ENCODE assay signal across 11 cellular contexts in the genomic region with DNA sequence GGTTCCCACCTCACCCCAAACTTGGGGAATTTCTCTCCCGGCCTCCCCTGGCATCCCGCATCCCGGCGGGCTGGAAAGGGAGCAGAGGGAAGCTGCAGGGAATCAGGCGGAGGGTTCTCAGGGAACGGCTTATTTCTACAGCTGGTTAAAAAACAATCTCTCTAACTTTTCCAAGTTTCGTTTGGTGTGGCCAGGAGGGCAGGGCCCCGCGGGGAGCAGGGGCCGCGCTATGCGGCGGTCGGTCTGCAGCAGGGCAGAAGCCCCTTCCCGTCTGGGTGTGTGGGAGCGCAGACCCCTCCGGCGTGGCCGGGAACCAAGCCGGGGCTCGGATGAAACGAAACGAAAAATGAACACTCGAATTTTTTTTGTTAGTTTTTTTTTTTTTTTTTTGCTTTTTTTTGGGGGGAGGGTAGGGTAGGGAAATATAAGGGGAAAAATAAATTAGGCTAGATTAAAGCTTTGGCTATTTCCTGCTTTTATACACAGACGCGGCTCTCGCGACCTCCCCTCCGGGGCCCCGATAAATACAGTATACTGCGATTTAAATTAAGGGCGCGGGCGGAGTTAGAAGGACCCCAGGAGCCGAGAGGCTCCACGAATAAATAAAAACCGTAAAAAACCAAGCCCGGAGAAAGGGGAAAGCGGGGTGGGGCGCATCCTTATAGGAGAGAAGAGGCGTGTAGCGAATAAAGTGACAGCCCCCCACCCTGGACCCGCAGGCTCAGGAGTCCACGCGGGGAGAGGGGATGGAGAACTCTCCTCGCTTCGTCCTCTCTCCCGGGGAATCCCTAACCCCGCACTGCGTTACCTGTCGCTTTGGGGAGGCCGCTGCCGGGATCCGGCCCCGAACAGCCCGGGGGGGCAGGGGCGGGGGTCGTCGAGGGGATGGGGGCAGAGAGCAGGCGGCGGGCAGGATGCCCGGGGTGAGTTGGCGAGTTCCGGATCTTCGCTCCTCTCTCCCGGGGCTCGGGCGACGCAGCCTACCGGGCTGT. TPM values are rescaled to one million over a fixed set of nuclear protein-coding genes. Genes with fewer than 3 reads are reported as not detected.
DNase-seq lines count a peak whose midpoint lies in the region; ATAC-seq, FAIRE-seq and TF ChIP-seq lines count a peak whose summit lies in the region.
"Had no signal": no experiment of that assay in that cellular context is flagged by ENCODE, and none has a peak within 500 bp of the region (broad histone marks: within the 10 kb centered on the region; RNA-seq: fewer than 3 reads in every experiment).

No MANE protein-coding gene starts in this region.

- H3K9me3 ChIP-seq in HepG2 (ENCODE audit: low read length), result no peaks in the 10 kb centered on the region
- H3K9me3 ChIP-seq in right lobe of liver, result no peaks in the 10 kb centered on the region
- H3K9me3 ChIP-seq in lower lobe of right lung, result no peaks in the 10 kb centered on the region
- H3K9me3 ChIP-seq in vagina, result no peaks in the 10 kb centered on the region

- intact Hi-C loops in HepG2 (cut with micrococcal nuclease; ENCODE audit: unreplicated experiment), result no loop called here
- intact Hi-C loops in right lobe of liver (cut with DNase I), result loop anchor here in 1 of 2 donors (10.0 kb wide), 1 partner anchor 100 kb away; no protein-coding TSS in a partner anchor
- intact Hi-C loops in lower lobe of right lung (cut with DNase I), result no loop called here
- intact Hi-C loops in vagina (cut with DNase I), result no loop called here

- WGBS in HepG2 (ENCODE audit: low lambda C conversion rate), result 34% methylated on average over 58 of the region's 70 CpGs
- WGBS in right lobe of liver (ENCODE audit: insufficient coverage, low coverage, low lambda C conversion rate, missing lambda C conversion rate), result 4% methylated on average over 58 of the region's 70 CpGs

- peaks cover 15 to 79% of the 10 kb centered on the region in 2 experiments for H3K27me3 ChIP-seq in HepG2 (ENCODE audit: control insufficient read depth in 1 of 2, insufficient read depth in 2 of 2, low read length in 2 of 2)
- H3K27me3 ChIP-seq in right lobe of liver, result peaks cover 10 to 17% of the 10 kb centered on the region in 2 donors
- peaks cover 71% of the 10 kb centered on the region for H3K27me3 ChIP-seq in lower lobe of right lung (ENCODE audit: low read depth)
- peaks cover 14% of the 10 kb centered on the region for H3K27me3 ChIP-seq in vagina

- TF ChIP-seq POLR2A in HepG2 (IDR thresholded peaks at IDR 0.05; ENCODE audit: insufficient read depth in 1 of 2, low read depth in 2 of 2, low read length in 2 of 2), result no peak
- no peak for TF ChIP-seq POLR2A in right lobe of liver (IDR thresholded peaks at IDR 0.05)
- TF ChIP-seq POLR2A in vagina (IDR thresholded peaks at IDR 0.05), result no peak

- CTCF ChIA-PET in HepG2 (lab: Yijun Ruan, JAX; ENCODE audit: low intra/inter-chr PET ratio, low total read pairs), result no interaction called here

- in situ Hi-C loops in HepG2 (cut with HindIII; ENCODE audit: extremely low pct_ligation_motif_present, low pct_unique_long_range_greater_than_20kb), result loop anchor here (5.0 kb wide), 1 partner anchor 773 kb away; no protein-coding TSS in a partner anchor
- in situ Hi-C loops in astrocyte of the spinal cord (cut with HindIII; ENCODE audit: low sequenced_read_pairs), result no loop called here

- TF ChIP-seq RAD21 in HepG2 (CRISPR knock-in tag; IDR thresholded peaks at IDR 0.05), result no peak

- ATAC-seq in HepG2 (no peak), right lobe of liver (no peak), lower lobe of right lung (no peak), HG02852 (IDR thresholded peaks at IDR 0.05; ENCODE audit: unreplicated experiment) (no peak)

- H3K4me2 ChIP-seq in HepG2 (ENCODE audit: low read depth, low read length), result no peak overlapping the region

- TF ChIP-seq EP300 in HepG2 (IDR thresholded peaks at IDR 0.05; ENCODE audit: low read depth in 2 of 2, low read length in 2 of 2), result no peak
- TF ChIP-seq EP300 in HepG2 (CRISPR knock-in tag; IDR thresholded peaks at IDR 0.05; ENCODE audit: borderline replicate concordance), result no peak

- FAIRE-seq in HepG2 (lab: Jason Lieb, UNC), result no peak
- FAIRE-seq: H54 had no signal

- H3K36me3 ChIP-seq in HepG2 (replicated peaks in 1 of 2; ENCODE audit: control insufficient read depth in 1 of 2, insufficient read depth in 2 of 2, low read length in 2 of 2) (no peaks in the 10 kb centered on the region), right lobe of liver (no peaks in the 10 kb centered on the region), lower lobe of right lung (no peaks in the 10 kb centered on the region), vagina (no peaks in the 10 kb centered on the region)

- POLR2A ChIA-PET in HepG2 (lab: Yijun Ruan, JAX), result no interaction called here

- H3K9ac ChIP-seq in HepG2 (ENCODE audit: insufficient read depth, low read depth, low read length), result no peak overlapping the region

- BruUV-seq in HepG2 (replicated peaks; lab: Mats Ljungman, UMichigan), result no TSS peak

- no peak overlapping the region for H2AFZ ChIP-seq in HepG2 (ENCODE audit: low read length)

- H3K79me2 ChIP-seq in HepG2 (ENCODE audit: insufficient read depth, low read length), result no peaks in the 10 kb centered on the region

- TF ChIP-seq CTCF in HepG2 (CRISPR knock-in tag; IDR thresholded peaks at IDR 0.05), result no peak
- TF ChIP-seq CTCF in right lobe of liver (IDR thresholded peaks at IDR 0.05), result no peak
- TF ChIP-seq CTCF in astrocyte of the spinal cord (IDR thresholded peaks at IDR 0.05; ENCODE audit: low read depth, low read length), result no peak
- TF ChIP-seq CTCF in lower lobe of right lung (IDR thresholded peaks at IDR 0.05), result no peak
- TF ChIP-seq CTCF in vagina (IDR thresholded peaks at IDR 0.05), result no peak

- 0 out of 2 replicates have a peak, but pooled peaks cover 2% of the 10 kb centered on the region for H4K20me1 ChIP-seq in HepG2 (ENCODE audit: insufficient read depth, low read length)

- DNase-seq in HepG2 (ENCODE audit: low spot score) (no peak), right lobe of liver (no peak), astrocyte of the spinal cord (ENCODE audit: low read depth, low spot score) (no peak), lower lobe of right lung (no peak), vagina (ENCODE audit: extremely low spot score in 2 of 2) (no peak), NCI-H187 treated with DMSO at 0.1 percent for 48 hours (lab: John Stamatoyannopoulos, UW) (no peak), amniotic stem cell (lab: John Stamatoyannopoulos, UW) (no peak)
- DNase-seq: NCI-H1048, T1000 had no signal

- H3K4me3 ChIP-seq in HepG2 (replicated peaks in 1 of 3; ENCODE audit: insufficient read depth in 1 of 3, low read depth in 2 of 3, low read length in 3 of 3) (no peak overlapping the region), right lobe of liver (no peak overlapping the region), astrocyte of the spinal cord (ENCODE audit: low read depth, low read length) (peak overlapping the region; percentile 46), lower lobe of right lung (peak overlapping the region; percentile 19), vagina (peak overlapping the region; percentile 34 to 55)

- peaks cover 12% of the 10 kb centered on the region for H3K4me1 ChIP-seq in HepG2 (ENCODE audit: insufficient read depth, low read length)
- peaks cover 0 to 7% (median 3%) of the 10 kb centered on the region in 4 donors for H3K4me1 ChIP-seq in right lobe of liver
- peaks cover 28% of the 10 kb centered on the region for H3K4me1 ChIP-seq in lower lobe of right lung
- H3K4me1 ChIP-seq in vagina, result peaks cover 28% of the 10 kb centered on the region

- H3K27ac ChIP-seq in HepG2 (ENCODE audit: extremely low read length, insufficient read depth, low read length), result no peak overlapping the region
- no peak overlapping the region for H3K27ac ChIP-seq in right lobe of liver
- H3K27ac ChIP-seq in lower lobe of right lung, result no peak overlapping the region
- no peak overlapping the region for H3K27ac ChIP-seq in vagina

RNA-seq across cellular contexts. Expression of gene POU3F1, which starts 2.1 kb away (rescaled TPM):
- total RNA-seq in HepG2 (2016; rRNA removed; fragmentation: Illumina TruSeq; extraction: Trizol), result not detected in 2 replicates
- total RNA-seq in HepG2 (2016; cell fraction: cytosol; rRNA removed; fragmentation: Illumina TruSeq; extraction: Trizol; ENCODE audit: low read depth), result not detected in 2 replicates
- not detected in 2 replicates for total RNA-seq in HepG2 (2016; cell fraction: insoluble cytoplasmic fraction; rRNA removed; fragmentation: Illumina TruSeq; extraction: Trizol)
- total RNA-seq in HepG2 (2016; cell fraction: membrane; rRNA removed; fragmentation: Illumina TruSeq; extraction: Trizol), result not detected in 2 replicates
- not detected in 2 replicates for total RNA-seq in HepG2 (2016; cell fraction: nucleus; rRNA removed; fragmentation: Illumina TruSeq; extraction: Trizol)
- polyA plus RNA-seq in HepG2 (2011; rRNA removed), result not detected in 2 replicates
- polyA plus RNA-seq in HepG2 (2011; cell fraction: cytosol; rRNA removed), result not detected in 2 replicates
- polyA plus RNA-seq in HepG2 (2011; cell fraction: nucleus; rRNA removed), result not detected in 2 replicates
- polyA plus RNA-seq in HepG2 (2012), result not detected in 2 replicates
- not detected in 2 replicates for polyA plus RNA-seq in HepG2 (2016; cell fraction: cytosol; fragmentation: Illumina TruSeq; extraction: Trizol; ENCODE audit: low read depth)
- not detected in 2 replicates for polyA plus RNA-seq in HepG2 (2016; cell fraction: insoluble cytoplasmic fraction; fragmentation: Illumina TruSeq; extraction: Trizol; ENCODE audit: low read depth)
- polyA plus RNA-seq in HepG2 (2016; cell fraction: membrane; fragmentation: Illumina TruSeq; extraction: Trizol; ENCODE audit: low read depth), result not detected in 2 replicates
- polyA plus RNA-seq in HepG2 (2016; cell fraction: nucleus; fragmentation: Illumina TruSeq; extraction: Trizol; ENCODE audit: insufficient read depth, low read depth), result not detected in 2 replicates
- 0.07 TPM in 1 of 2 replicates, not detected in the other for polyA minus RNA-seq in HepG2 (2011; rRNA and poly(A)+ RNA removed; ENCODE audit: low replicate concordance)
- not detected in 2 replicates for polyA minus RNA-seq in HepG2 (2011; cell fraction: cytosol; rRNA and poly(A)+ RNA removed)
- polyA minus RNA-seq in HepG2 (2011; cell fraction: nucleus; rRNA and poly(A)+ RNA removed), result not detected in 2 replicates
- under 1 TPM in 1 of 6 experiments, not detected in 5; 0.09 TPM for total RNA-seq in right lobe of liver
- not detected for total RNA-seq in lower lobe of right lung
- total RNA-seq in vagina, result not detected

RNA-seq across cellular contexts. Expression of gene UTP11, which starts 32.0 kb away (rescaled TPM):
- total RNA-seq in HepG2 (2016; rRNA removed; fragmentation: Illumina TruSeq; extraction: Trizol), result 44.8 and 71.4 TPM in 2 replicates
- total RNA-seq in HepG2 (2016; cell fraction: cytosol; rRNA removed; fragmentation: Illumina TruSeq; extraction: Trizol; ENCODE audit: low read depth), result 8.4 and 10.8 TPM in 2 replicates
- total RNA-seq in HepG2 (2016; cell fraction: insoluble cytoplasmic fraction; rRNA removed; fragmentation: Illumina TruSeq; extraction: Trizol), result 43.6 and 60.8 TPM in 2 replicates
- 16.8 and 19.4 TPM in 2 replicates for total RNA-seq in HepG2 (2016; cell fraction: membrane; rRNA removed; fragmentation: Illumina TruSeq; extraction: Trizol)
- 20.6 and 23.0 TPM in 2 replicates for total RNA-seq in HepG2 (2016; cell fraction: nucleus; rRNA removed; fragmentation: Illumina TruSeq; extraction: Trizol)
- 11.8 and 13.5 TPM in 2 replicates for polyA plus RNA-seq in HepG2 (2011; rRNA removed)
- 7.8 and 10.7 TPM in 2 replicates for polyA plus RNA-seq in HepG2 (2011; cell fraction: cytosol; rRNA removed)
- 4.5 and 5.5 TPM in 2 replicates for polyA plus RNA-seq in HepG2 (2011; cell fraction: nucleus; rRNA removed)
- polyA plus RNA-seq in HepG2 (2012), result 16.1 and 22.2 TPM in 2 replicates
- polyA plus RNA-seq in HepG2 (2016; cell fraction: cytosol; fragmentation: Illumina TruSeq; extraction: Trizol; ENCODE audit: low read depth), result 8.5 and 9.1 TPM in 2 replicates
- polyA plus RNA-seq in HepG2 (2016; cell fraction: insoluble cytoplasmic fraction; fragmentation: Illumina TruSeq; extraction: Trizol; ENCODE audit: low read depth), result 71.4 and 74.3 TPM in 2 replicates
- 11.7 and 13.3 TPM in 2 replicates for polyA plus RNA-seq in HepG2 (2016; cell fraction: membrane; fragmentation: Illumina TruSeq; extraction: Trizol; ENCODE audit: low read depth)
- 35.4 and 38.1 TPM in 2 replicates for polyA plus RNA-seq in HepG2 (2016; cell fraction: nucleus; fragmentation: Illumina TruSeq; extraction: Trizol; ENCODE audit: insufficient read depth, low read depth)
- 5.8 and 16.2 TPM in 2 replicates for polyA minus RNA-seq in HepG2 (2011; rRNA and poly(A)+ RNA removed; ENCODE audit: low replicate concordance)
- polyA minus RNA-seq in HepG2 (2011; cell fraction: cytosol; rRNA and poly(A)+ RNA removed), result 6.4 and 11.6 TPM in 2 replicates
- 18.2 and 19.0 TPM in 2 replicates for polyA minus RNA-seq in HepG2 (2011; cell fraction: nucleus; rRNA and poly(A)+ RNA removed)
- total RNA-seq in right lobe of liver, result 10 to 100 TPM in 5 of 6 experiments, 1 to 10 TPM in 1; 6.8 to 33.1 (median 12.8) TPM
- 22.8 TPM for total RNA-seq in lower lobe of right lung
- total RNA-seq in vagina, result 18.7 TPM

RNA-seq across cellular contexts. Expression of gene FHL3, which starts 39.2 kb away (rescaled TPM):
- total RNA-seq in HepG2 (2016; rRNA removed; fragmentation: Illumina TruSeq; extraction: Trizol) (2.8 TPM in 2 replicates), right lobe of liver (1 to 10 TPM; 1.3 to 7.1 (median 4.4) TPM), lower lobe of right lung (16.9 TPM), vagina (26.3 TPM)
- total RNA-seq in HepG2 (2016; cell fraction: cytosol; rRNA removed; fragmentation: Illumina TruSeq; extraction: Trizol; ENCODE audit: low read depth), result 2.3 and 2.5 TPM in 2 replicates
- 1.7 and 3.4 TPM in 2 replicates for total RNA-seq in HepG2 (2016; cell fraction: insoluble cytoplasmic fraction; rRNA removed; fragmentation: Illumina TruSeq; extraction: Trizol)
- total RNA-seq in HepG2 (2016; cell fraction: membrane; rRNA removed; fragmentation: Illumina TruSeq; extraction: Trizol), result 3.3 and 3.5 TPM in 2 replicates
- 3.1 and 4.0 TPM in 2 replicates for total RNA-seq in HepG2 (2016; cell fraction: nucleus; rRNA removed; fragmentation: Illumina TruSeq; extraction: Trizol)
- polyA plus RNA-seq in HepG2 (2011; rRNA removed), result 6.6 and 8.6 TPM in 2 replicates
- polyA plus RNA-seq in HepG2 (2011; cell fraction: cytosol; rRNA removed), result 5.2 and 5.5 TPM in 2 replicates
- 31.9 and 32.9 TPM in 2 replicates for polyA plus RNA-seq in HepG2 (2011; cell fraction: nucleus; rRNA removed)
- 11.9 and 15.1 TPM in 2 replicates for polyA plus RNA-seq in HepG2 (2012)
- polyA plus RNA-seq in HepG2 (2016; cell fraction: cytosol; fragmentation: Illumina TruSeq; extraction: Trizol; ENCODE audit: low read depth), result 5.5 and 6.1 TPM in 2 replicates
- polyA plus RNA-seq in HepG2 (2016; cell fraction: insoluble cytoplasmic fraction; fragmentation: Illumina TruSeq; extraction: Trizol; ENCODE audit: low read depth), result 4.6 and 6.9 TPM in 2 replicates
- polyA plus RNA-seq in HepG2 (2016; cell fraction: membrane; fragmentation: Illumina TruSeq; extraction: Trizol; ENCODE audit: low read depth), result 7.6 and 10.1 TPM in 2 replicates
- polyA plus RNA-seq in HepG2 (2016; cell fraction: nucleus; fragmentation: Illumina TruSeq; extraction: Trizol; ENCODE audit: insufficient read depth, low read depth), result 7.2 and 9.0 TPM in 2 replicates
- 23.2 and 31.5 TPM in 2 replicates for polyA minus RNA-seq in HepG2 (2011; rRNA and poly(A)+ RNA removed; ENCODE audit: low replicate concordance)
- 8.4 and 8.7 TPM in 2 replicates for polyA minus RNA-seq in HepG2 (2011; cell fraction: cytosol; rRNA and poly(A)+ RNA removed)
- 15.3 and 23.5 TPM in 2 replicates for polyA minus RNA-seq in HepG2 (2011; cell fraction: nucleus; rRNA and poly(A)+ RNA removed)

RNA-seq across cellular contexts. Expression of gene SF3A3, which starts 54.7 kb away (rescaled TPM):
- total RNA-seq in HepG2 (2016; rRNA removed; fragmentation: Illumina TruSeq; extraction: Trizol) (122 and 189 TPM in 2 replicates), right lobe of liver (10 to 100 TPM; 13.6 to 32.1 (median 20.8) TPM), lower lobe of right lung (41.8 TPM), vagina (50.3 TPM)
- 18.5 and 25.3 TPM in 2 replicates for total RNA-seq in HepG2 (2016; cell fraction: cytosol; rRNA removed; fragmentation: Illumina TruSeq; extraction: Trizol; ENCODE audit: low read depth)
- 132 and 186 TPM in 2 replicates for total RNA-seq in HepG2 (2016; cell fraction: insoluble cytoplasmic fraction; rRNA removed; fragmentation: Illumina TruSeq; extraction: Trizol)
- total RNA-seq in HepG2 (2016; cell fraction: membrane; rRNA removed; fragmentation: Illumina TruSeq; extraction: Trizol), result 29.8 and 36.9 TPM in 2 replicates
- total RNA-seq in HepG2 (2016; cell fraction: nucleus; rRNA removed; fragmentation: Illumina TruSeq; extraction: Trizol), result 74.7 and 82.3 TPM in 2 replicates
- 24.1 and 31.6 TPM in 2 replicates for polyA plus RNA-seq in HepG2 (2011; rRNA removed)
- 16.2 and 22.5 TPM in 2 replicates for polyA plus RNA-seq in HepG2 (2011; cell fraction: cytosol; rRNA removed)
- 24.3 and 33.1 TPM in 2 replicates for polyA plus RNA-seq in HepG2 (2011; cell fraction: nucleus; rRNA removed)
- polyA plus RNA-seq in HepG2 (2012), result 47.3 and 68.3 TPM in 2 replicates
- polyA plus RNA-seq in HepG2 (2016; cell fraction: cytosol; fragmentation: Illumina TruSeq; extraction: Trizol; ENCODE audit: low read depth), result 8.8 and 10.6 TPM in 2 replicates
- polyA plus RNA-seq in HepG2 (2016; cell fraction: insoluble cytoplasmic fraction; fragmentation: Illumina TruSeq; extraction: Trizol; ENCODE audit: low read depth), result 124 and 134 TPM in 2 replicates
- polyA plus RNA-seq in HepG2 (2016; cell fraction: membrane; fragmentation: Illumina TruSeq; extraction: Trizol; ENCODE audit: low read depth), result 11.0 and 11.3 TPM in 2 replicates
- polyA plus RNA-seq in HepG2 (2016; cell fraction: nucleus; fragmentation: Illumina TruSeq; extraction: Trizol; ENCODE audit: insufficient read depth, low read depth), result 54.3 and 57.2 TPM in 2 replicates
- polyA minus RNA-seq in HepG2 (2011; rRNA and poly(A)+ RNA removed; ENCODE audit: low replicate concordance), result 13.7 and 41.0 TPM in 2 replicates
- 34.7 and 37.0 TPM in 2 replicates for polyA minus RNA-seq in HepG2 (2011; cell fraction: cytosol; rRNA and poly(A)+ RNA removed)
- polyA minus RNA-seq in HepG2 (2011; cell fraction: nucleus; rRNA and poly(A)+ RNA removed), result 42.7 and 58.1 TPM in 2 replicates

Comparison
In these comparisons a context has a peak if more than half of its experiments do, and no peak if none do; other contexts are left out.
1. H3K4me3 ChIP-seq: peak in astrocyte of the spinal cord (single experiment), lower lobe of right lung (single experiment) and vagina (2 of 2); none in HepG2 (0 of 3) and right lobe of liver (0 of 3).